ENCODE assay signal across 25 cellular contexts in genomic region chr15:67563961-67564570, GRCh38. TPM values are rescaled to one million over a fixed set of nuclear protein-coding genes. Genes with fewer than 3 reads are reported as not detected.
DNase-seq lines count a peak whose midpoint lies in the region; ATAC-seq, FAIRE-seq and TF ChIP-seq lines count a peak whose summit lies in the region.
"Had no signal": no experiment of that assay in that cellular context is flagged by ENCODE, and none has a peak within 500 bp of the region (broad histone marks: within the 10 kb centered on the region; RNA-seq: fewer than 3 reads in every experiment).

No MANE protein-coding gene starts in this region.

- RAD21 ChIA-PET in GM12878 (lab: Charles Lee; ENCODE audit: unreplicated experiment): interaction anchor here (0.6 to 1.6 kb wide), 6 partner anchors 12 to 199 kb away, joined by 3 to 5 read pairs (median 3); partner anchors contain the start of gene C15orf61

- H3K4me3 ChIP-seq in GM12878: peak overlapping the region; percentile 24; the same call in 1 of the 2 replicates
- H3K4me3 ChIP-seq in effector memory CD4-positive, alpha-beta T cell (ENCODE audit: insufficient read depth, low read depth, low read length, poor library complexity, severe bottlenecking): no peak overlapping the region
- H3K4me3 ChIP-seq: heart right ventricle, PC-9, right atrium auricular region, suprapubic skin, vagina had no signal

- in situ Hi-C loops in GM12878 (cut with MboI): no loop called here

- H3K9ac ChIP-seq in GM12878 (ENCODE audit: control insufficient read depth, insufficient read depth, low read length): no peak overlapping the region

- SMC1A ChIA-PET in GM12878 (lab: Charles Lee; ENCODE audit: uncharacterized antibody, unreplicated experiment): interaction anchor here (0.6 to 2.2 kb wide), 11 partner anchors 10 to 220 kb away, joined by 3 to 19 read pairs (median 4); no protein-coding TSS in a partner anchor

- peaks cover 39% of the 10 kb centered on the region for H3K4me1 ChIP-seq in GM12878 (ENCODE audit: control insufficient read depth, insufficient read depth, low read length)
- H3K4me1 ChIP-seq in effector memory CD4-positive, alpha-beta T cell (ENCODE audit: control insufficient read depth, insufficient read depth, low read length, poor library complexity, severe bottlenecking): no peaks in the 10 kb centered on the region
- H3K4me1 ChIP-seq: right atrium auricular region, suprapubic skin, vagina had no signal

- H3K4me2 ChIP-seq in GM12878 (ENCODE audit: control insufficient read depth, insufficient read depth): peak overlapping the region; percentile 24
- H3K4me2 ChIP-seq: PC-9 had no signal

- H3K27me3 ChIP-seq in CD4-positive, alpha-beta T cell (ENCODE audit: control insufficient read depth, insufficient read depth, low read length): no peaks in the 10 kb centered on the region
- H3K27me3 ChIP-seq in GM12878 (replicated peaks in 1 of 2; ENCODE audit: control insufficient read depth in 2 of 2, insufficient read depth in 2 of 2, low read length in 1 of 2): no peaks in the 10 kb centered on the region
- H3K27me3 ChIP-seq in effector memory CD4-positive, alpha-beta T cell (replicated peaks; ENCODE audit: control insufficient read depth, insufficient read depth, low read length, poor library complexity, severe bottlenecking): no peaks in the 10 kb centered on the region
- H3K27me3 ChIP-seq: heart right ventricle, right atrium auricular region, suprapubic skin, vagina had no signal

- TF ChIP-seq POLR2A in GM12878 (IDR thresholded peaks at IDR 0.05; ENCODE audit: low read depth, low read length): no peak

- H3K79me2 ChIP-seq in GM12878 (ENCODE audit: control insufficient read depth, insufficient read depth, low read length): 0 out of 2 replicates have a peak, but pooled peaks cover 2% of the 10 kb centered on the region

- POLR2A ChIA-PET in CD4-positive, alpha-beta T cell (lab: Charles Lee): interaction anchor here (0.7 kb wide), 1 partner anchor 22 kb away, joined by 3 read pairs; the partner anchor contains the start of gene MAP2K5
- POLR2A ChIA-PET in GM12878 (lab: Charles Lee): interaction anchor here (0.8 to 1.3 kb wide), 2 partner anchors 9 to 43 kb away, joined by 3 read pairs; partner anchors contain the start of gene C15orf61

- no peaks in the 10 kb centered on the region for H3K9me3 ChIP-seq in CD4-positive, alpha-beta T cell (ENCODE audit: control insufficient read depth, low read length)
- no peaks in the 10 kb centered on the region; the same call in 2 of the 3 replicates for H3K9me3 ChIP-seq in GM12878 (replicated peaks; ENCODE audit: control insufficient read depth, insufficient read depth, low read length)
- no peaks in the 10 kb centered on the region for H3K9me3 ChIP-seq in effector memory CD4-positive, alpha-beta T cell (ENCODE audit: control insufficient read depth, low read length)
- H3K9me3 ChIP-seq: heart right ventricle, right atrium auricular region, suprapubic skin, vagina had no signal

- H3K9me3 Mint-ChIP-seq in CD4-positive, alpha-beta T cell: no peaks in the 10 kb centered on the region
- H3K9me3 Mint-ChIP-seq: activated naive CD4-positive, alpha-beta T cell treated with anti-CD3 and anti-CD28 coated beads, Interleukin-2, amount 50 U/mL, for 72 hours; CD4-positive, alpha-beta memory T cell; T-helper 1 cell treated with Interleukin-12 subunit alpha and Interleukin-12 subunit beta and Interleukin-4 antibody, amounts not matched to agents 30 μg/mL and 1 μg/mL, for 36 hours had no signal

- no peak for TF ChIP-seq EP300 in GM12878 (IDR thresholded peaks at IDR 0.05; ENCODE audit: borderline replicate concordance in 1 of 2, control insufficient read depth in 1 of 2, low read depth in 2 of 2, low read length in 2 of 2)

- H3K36me3 Mint-ChIP-seq in CD4-positive, alpha-beta T cell (ENCODE audit: low read depth): peaks cover 57% of the 10 kb centered on the region

- no peak overlapping the region for H3K4me3 Mint-ChIP-seq in CD4-positive, alpha-beta T cell
- H3K4me3 Mint-ChIP-seq: activated CD8-positive, alpha-beta T cell treated with anti-CD3 and anti-CD28 coated beads, Interleukin-2, amount 10 ng/mL, durations not matched to agents 7 days and 5 days; CD4-positive, alpha-beta memory T cell; T-helper 1 cell treated with Interleukin-12 subunit alpha and Interleukin-12 subunit beta and Interleukin-4 antibody, amounts not matched to agents 30 μg/mL and 1 μg/mL, for 36 hours had no signal

- no peak overlapping the region for H3K27ac ChIP-seq in CD4-positive, alpha-beta T cell (ENCODE audit: low read depth, low read length)
- peak overlapping the region; percentile 75 for H3K27ac ChIP-seq in GM12878 (ENCODE audit: control insufficient read depth, insufficient read depth)
- no peak overlapping the region for H3K27ac ChIP-seq in effector memory CD4-positive, alpha-beta T cell (ENCODE audit: insufficient read depth, low read length, poor library complexity, severe bottlenecking)
- H3K27ac ChIP-seq: heart right ventricle, PC-9, right atrium auricular region, suprapubic skin, vagina had no signal

- TF ChIP-seq RAD21 in GM12878 (IDR thresholded peaks at IDR 0.05; ENCODE audit: insufficient read depth, low read depth, low read length): no peak

- BruUV-seq in GM12878 (replicated peaks; lab: Mats Ljungman, UMichigan): no TSS peak

- H3K27ac Mint-ChIP-seq in CD4-positive, alpha-beta T cell: peak overlapping the region; percentile 13
- H3K27ac Mint-ChIP-seq: activated CD8-positive, alpha-beta T cell treated with anti-CD3 and anti-CD28 coated beads, Interleukin-2, amount 10 ng/mL, durations not matched to agents 7 days and 5 days; CD4-positive, alpha-beta memory T cell; T-helper 1 cell treated with Interleukin-12 subunit alpha and Interleukin-12 subunit beta and Interleukin-4 antibody, amounts not matched to agents 30 μg/mL and 1 μg/mL, for 36 hours had no signal

- no peaks in the 10 kb centered on the region for H4K20me1 ChIP-seq in GM12878 (ENCODE audit: control insufficient read depth, insufficient read depth)

- no peaks in the 10 kb centered on the region for H3K27me3 Mint-ChIP-seq in CD4-positive, alpha-beta T cell
- H3K27me3 Mint-ChIP-seq: CD4-positive, alpha-beta memory T cell had no signal

- no peaks in the 10 kb centered on the region for H3K36me3 ChIP-seq in GM12878 (ENCODE audit: control insufficient read depth in 2 of 2, insufficient read depth in 2 of 2, low read length in 1 of 2)
- H3K36me3 ChIP-seq in effector memory CD4-positive, alpha-beta T cell (ENCODE audit: control insufficient read depth, insufficient read depth, low read length): peaks cover 5% of the 10 kb centered on the region
- H3K36me3 ChIP-seq: right atrium auricular region, vagina had no signal

- WGBS in GM12878 (ENCODE audit: insufficient coverage, insufficient replicate concordance, low lambda C conversion rate, missing lambda C conversion rate): 22% methylated on average over 1 of the region's 1 CpG

- peaks cover 42% of the 10 kb centered on the region for H3K4me1 Mint-ChIP-seq in CD4-positive, alpha-beta T cell (ENCODE audit: low read depth)

- ATAC-seq in CD4-positive, alpha-beta T cell (ENCODE audit: poor library complexity): no peak
- peak; percentile 9 for ATAC-seq in GM18517 (IDR thresholded peaks at IDR 0.05; ENCODE audit: unreplicated experiment)
- ATAC-seq in HG03439 (IDR thresholded peaks at IDR 0.05; ENCODE audit: unreplicated experiment): peak; percentile 12
- peak; percentile 36 for ATAC-seq in GM12878
- ATAC-seq: activated CD8-positive, alpha-beta T cell treated with anti-CD3 and anti-CD28 coated beads, Interleukin-2, amount 10 ng/mL, durations not matched to agents 7 days and 5 days; heart right ventricle had no signal

- intact Hi-C loops in CD4-positive, alpha-beta T cell (cut with DNase I, micrococcal nuclease): loop anchor here in 1 of 2 experiments (10.0 kb wide), 1 partner anchor 89 kb away; no protein-coding TSS in a partner anchor
- intact Hi-C loops in GM12878 (cut with micrococcal nuclease; ENCODE audit: unreplicated experiment): loop anchor here (5.0 kb wide), 1 partner anchor 312 kb away; the partner anchor contains the start of genes AAGAB and IQCH

- no peak for DNase-seq in CD4-positive, alpha-beta T cell
- no peak for DNase-seq in GM12878 (ENCODE audit: low read depth, low spot score)
- no peak for DNase-seq in NCI-H345 (lab: John Stamatoyannopoulos, UW)
- DNase-seq in effector memory CD4-positive, alpha-beta T cell: no peak
- no peak for DNase-seq in RKO (ENCODE audit: low spot score)
- DNase-seq in NOMO-1 treated with dmso at 0.1 percent for 144 hours (lab: John Stamatoyannopoulos, UW; ENCODE audit: unreplicated experiment): no peak
- DNase-seq: activated CD4-positive, CD25-positive, alpha-beta regulatory T cell; activated CD8-positive, alpha-beta T cell treated with anti-CD3 and anti-CD28 coated beads, Interleukin-2, amount 10 ng/mL, durations not matched to agents 7 days and 5 days; CD4-positive, alpha-beta memory T cell; DMS79 treated with DMSO at 0.1 percent for 48 hours; heart right ventricle; NCI-H1417 treated with DMSO at 0.1 percent for 48 hours; NCI-H2171 treated with DMSO at 0.1 percent for 48 hours; NCI-H748 treated with DMSO at 0.1 percent for 48 hours; nucleus accumbens; PC-9 had no signal

- TF ChIP-seq CTCF in CD4-positive, alpha-beta T cell (IDR thresholded peaks at IDR 0.05): no peak
- no peak for TF ChIP-seq CTCF in GM12878 (IDR thresholded peaks at IDR 0.05 in 2 of 3, conservative IDR thresholded peaks at IDR 0.05 in 1 of 3; ENCODE audit: control insufficient read depth in 2 of 3, extremely low read depth in 1 of 3, insufficient read depth in 1 of 3, low read depth in 3 of 3, low read length in 3 of 3)

- no peak for FAIRE-seq in GM12878 (lab: Jason Lieb, UNC)
- FAIRE-seq: colon, endometrium had no signal

- H2AFZ ChIP-seq in GM12878 (ENCODE audit: control insufficient read depth, low read depth, low read length): no peak overlapping the region
- H2AFZ ChIP-seq: PC-9 had no signal

- CTCF ChIA-PET in CD4-positive, alpha-beta T cell (lab: Charles Lee): no interaction called here
- CTCF ChIA-PET in GM12878 (lab: Yijun Ruan, JAX): interaction anchor here (1.1 to 1.3 kb wide), 3 partner anchors 14 to 62 kb away, joined by 3 to 5 read pairs (median 5); no protein-coding TSS in a partner anchor

RNA-seq across cellular contexts. Expression of gene MAP2K5, which starts 21.6 kb away (rescaled TPM):
- total RNA-seq in CD4-positive, alpha-beta T cell: 10 to 100 TPM; 22.2 to 27.9 TPM
- 39.1 and 40.1 TPM in 2 replicates for total RNA-seq in GM12878 (2013; cell fraction: nucleolus; rRNA removed)
- 5.9 and 6.3 TPM in 2 replicates for total RNA-seq in GM12878 (2014; rRNA removed)
- 10.7 and 10.9 TPM in 2 replicates for total RNA-seq in GM12878 (2014; rRNA removed; fragmentation: Illumina TruSeq; extraction: Trizol)
- 19.3 and 19.4 TPM in 2 replicates for total RNA-seq in GM12878 (2021)
- polyA plus RNA-seq in GM12878 (2011; ENCODE audit: low read depth): 8.7 TPM
- 5.1 and 7.0 TPM in 2 replicates for polyA plus RNA-seq in GM12878 (2011; rRNA removed)
- 2.6 and 3.7 TPM in 2 replicates for polyA plus RNA-seq in GM12878 (2011; cell fraction: cytosol; rRNA removed)
- 16.5 and 22.6 TPM in 2 replicates for polyA plus RNA-seq in GM12878 (2011; cell fraction: nucleus; rRNA removed)
- polyA plus RNA-seq in GM12878 (2012): 12.2 and 15.8 TPM in 2 replicates
- polyA plus RNA-seq in GM12878 (2014; fragmentation: Illumina TruSeq; extraction: Trizol): 12.5 and 13.6 TPM in 2 replicates
- polyA plus RNA-seq in GM12878 (2014; fragmentation: Nextera tagmentation; extraction: Ambion mirVana): 1 to 10 TPM; 1.3 to 2.0 TPM
- polyA plus RNA-seq in GM12878 (2014; rRNA removed): 8.3 and 10.2 TPM in 2 replicates
- polyA plus RNA-seq in GM12878 (2016; fragmentation: Nextera tagmentation; extraction: Ambion mirVana): 10 to 100 TPM; 14.6 to 16.6 TPM
- 14.6 and 16.8 TPM in 2 replicates for polyA minus RNA-seq in GM12878 (2011; rRNA and poly(A)+ RNA removed)
- polyA minus RNA-seq in GM12878 (2011; cell fraction: cytosol; rRNA and poly(A)+ RNA removed): 3.1 and 5.3 TPM in 2 replicates
- 30.6 and 61.8 TPM in 2 replicates for polyA minus RNA-seq in GM12878 (2011; cell fraction: nucleus; rRNA and poly(A)+ RNA removed)

RNA-seq across cellular contexts. Expression of gene C15orf61, which starts 43.1 kb away (rescaled TPM):
- total RNA-seq in CD4-positive, alpha-beta T cell: 10 to 100 TPM; 11.3 to 12.0 TPM
- total RNA-seq in GM12878 (2013; cell fraction: nucleolus; rRNA removed): 11.1 and 14.2 TPM in 2 replicates
- total RNA-seq in GM12878 (2014; rRNA removed) (5.8 and 7.5 TPM in 2 replicates), GM12878 (2014; rRNA removed; fragmentation: Illumina TruSeq; extraction: Trizol) (2.3 and 3.4 TPM in 2 replicates), GM12878 (2021) (6.2 and 7.4 TPM in 2 replicates)
- 0.39 TPM for polyA plus RNA-seq in GM12878 (2011; ENCODE audit: low read depth)
- polyA plus RNA-seq in GM12878 (2011; rRNA removed) (3.6 and 6.1 TPM in 2 replicates), GM12878 (2014; fragmentation: Illumina TruSeq; extraction: Trizol) (1.7 and 3.2 TPM in 2 replicates), GM12878 (2014; fragmentation: Nextera tagmentation; extraction: Ambion mirVana) (1 to 10 TPM; 1.4 to 4.5 TPM), GM12878 (2014; rRNA removed) (4.0 and 5.2 TPM in 2 replicates), GM12878 (2016; fragmentation: Nextera tagmentation; extraction: Ambion mirVana) (1 to 10 TPM; 7.7 to 8.7 TPM)
- polyA plus RNA-seq in GM12878 (2011; cell fraction: cytosol; rRNA removed): 3.0 and 4.0 TPM in 2 replicates
- polyA plus RNA-seq in GM12878 (2011; cell fraction: nucleus; rRNA removed): 5.3 and 6.0 TPM in 2 replicates
- 2.9 and 3.7 TPM in 2 replicates for polyA plus RNA-seq in GM12878 (2012)
- polyA minus RNA-seq in GM12878 (2011; rRNA and poly(A)+ RNA removed): 3.5 and 3.6 TPM in 2 replicates
- polyA minus RNA-seq in GM12878 (2011; cell fraction: cytosol; rRNA and poly(A)+ RNA removed): 1.5 and 2.1 TPM in 2 replicates
- 13.2 and 28.5 TPM in 2 replicates for polyA minus RNA-seq in GM12878 (2011; cell fraction: nucleus; rRNA and poly(A)+ RNA removed)
